In the genomic region with DNA sequence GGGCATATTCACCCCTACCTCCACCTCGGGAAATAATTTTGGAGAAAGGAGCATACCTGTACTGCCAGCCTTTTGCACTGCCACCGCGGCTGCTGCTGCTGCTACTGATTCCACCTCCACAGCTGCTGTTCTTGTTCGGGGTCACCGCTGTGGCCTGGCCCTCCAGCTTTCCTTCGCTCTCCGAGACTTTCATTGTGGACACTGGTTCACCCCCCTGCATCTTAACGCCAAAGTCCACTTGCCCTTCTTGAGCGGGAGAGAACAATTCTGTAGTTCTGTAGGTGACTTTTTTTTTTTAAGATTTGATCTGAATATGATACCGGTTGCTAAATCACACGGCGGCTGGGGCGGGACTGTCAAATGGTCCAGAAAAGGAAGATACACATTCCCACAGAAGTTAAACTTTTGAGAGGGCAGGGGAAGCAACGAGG, we compare ENCODE assay signal across 8 cellular contexts. TPM values are rescaled to one million over a fixed set of nuclear protein-coding genes. Genes with fewer than 3 reads are reported as not detected.
DNase-seq lines count a peak whose midpoint lies in the region; ATAC-seq and TF ChIP-seq lines count a peak whose summit lies in the region.

No MANE protein-coding gene starts in this region.

- H3K4me1 Mint-ChIP-seq in GM23338 = peaks cover 15% of the 10 kb centered on the region
- peaks cover 40% of the 10 kb centered on the region for H3K4me1 Mint-ChIP-seq in activated T-cell treated with anti-CD3 and anti-CD28 coated beads, Interleukin-2, amount 50 U/mL, for 24 hours (ENCODE audit: low read depth)

- H3K4me2 ChIP-seq in GM23338 = peak overlapping the region; percentile 96

- 0 out of 2 replicates have a peak, but pooled peaks cover 7% of the 10 kb centered on the region for H3F3A ChIP-seq in GM23338 (replicated peaks; ENCODE audit: low read depth)

- no peak for TF ChIP-seq CTCF in GM23338 (conservative IDR thresholded peaks at IDR 0.05; ENCODE audit: low read depth in 2 of 2)
- no peak for TF ChIP-seq CTCF in heart left ventricle (IDR thresholded peaks at IDR 0.05)
- TF ChIP-seq CTCF in gastrocnemius medialis (IDR thresholded peaks at IDR 0.05 in 4 of 5, conservative IDR thresholded peaks at IDR 0.05 in 1 of 5) = no peak

- no peaks in the 10 kb centered on the region for H3K9me3 Mint-ChIP-seq in GM23338
- H3K9me3 Mint-ChIP-seq in activated T-cell treated with anti-CD3 and anti-CD28 coated beads, Interleukin-2, amount 50 U/mL, for 24 hours = no peaks in the 10 kb centered on the region

- H3K36me3 ChIP-seq in GM23338 (ENCODE audit: insufficient read depth) (peaks cover 3% of the 10 kb centered on the region; the same call in 1 of the 2 replicates), heart left ventricle (no peaks in the 10 kb centered on the region), gastrocnemius medialis (no peaks in the 10 kb centered on the region)

- H3K4me3 Mint-ChIP-seq in GM23338 = peak overlapping the region; percentile 95
- H3K4me3 Mint-ChIP-seq in activated T-cell treated with anti-CD3 and anti-CD28 coated beads, Interleukin-2, amount 50 U/mL, for 24 hours = peak overlapping the region; percentile 88

- peaks cover 2% of the 10 kb centered on the region for H3K27me3 Mint-ChIP-seq in GM23338 (ENCODE audit: insufficient read depth, low read depth, poor library complexity)
- no peaks in the 10 kb centered on the region for H3K27me3 Mint-ChIP-seq in activated T-cell treated with anti-CD3 and anti-CD28 coated beads, Interleukin-2, amount 50 U/mL, for 24 hours

- H3K36me3 Mint-ChIP-seq in GM23338 (ENCODE audit: low read depth) = peaks cover 17% of the 10 kb centered on the region
- H3K36me3 Mint-ChIP-seq in activated T-cell treated with anti-CD3 and anti-CD28 coated beads, Interleukin-2, amount 50 U/mL, for 24 hours (ENCODE audit: low read depth) = peaks cover 21% of the 10 kb centered on the region

- H4K20me1 ChIP-seq in GM23338 (replicated peaks; ENCODE audit: insufficient read depth) = no peaks in the 10 kb centered on the region

- CTCF ChIA-PET in HEK293T (lab: Yijun Ruan, JAX) = interaction anchor here (1.3 kb wide), 1 partner anchor 9 kb away, joined by 4 read pairs; no protein-coding TSS in a partner anchor

- WGBS in heart left ventricle, 4 donors = 0 to 1% (median 0%) methylated on average over 14 of the region's 14 CpGs

- DNase-seq in ACHN = peak; percentile 25
- DNase-seq in GM23338 (ENCODE audit: low spot score) = peak; percentile 17
- DNase-seq in activated T-cell treated with anti-CD3 and anti-CD28 coated beads, Interleukin-2, amount 50 U/mL, for 24 hours = peak; percentile 34
- DNase-seq in heart left ventricle = peak in 2 of 5 donors; percentile 16 to 40
- peak in 1 of 2 donors; percentile 26 for DNase-seq in gastrocnemius medialis
- DNase-seq in HEK293T (ENCODE audit: extremely low spot score) = no peak

- in situ Hi-C loops in ACHN (cut with HindIII; ENCODE audit: low pct_ligation_motif_present, low pct_unique_long_range_greater_than_20kb, low sequenced_read_pairs) (no loop called here), gastrocnemius medialis (cut with MboI; ENCODE audit: low sequenced_read_pairs in 4 of 4) (loop anchor here in 1 of 4 donors (5.0 kb wide), 1 partner anchor 53 kb away; no protein-coding TSS in a partner anchor)

- peak; percentile 2; the same call in 2 of the 3 replicates for ATAC-seq in GM23338
- no peak for ATAC-seq in heart left ventricle
- ATAC-seq in gastrocnemius medialis = peak; percentile 32 to 35
- ATAC-seq in GM21381 (IDR thresholded peaks at IDR 0.05; ENCODE audit: unreplicated experiment) = no peak
- ATAC-seq in GM18907 (IDR thresholded peaks at IDR 0.05; ENCODE audit: unreplicated experiment) = no peak

- H3K27me3 ChIP-seq in GM23338 (ENCODE audit: insufficient read depth) (no peaks in the 10 kb centered on the region), heart left ventricle (no peaks in the 10 kb centered on the region), gastrocnemius medialis (no peaks in the 10 kb centered on the region)

- H3K9me2 ChIP-seq in GM23338 (ENCODE audit: insufficient read depth) = no peaks in the 10 kb centered on the region

- H3K9me3 ChIP-seq in heart left ventricle = no peaks in the 10 kb centered on the region
- H3K9me3 ChIP-seq in gastrocnemius medialis = no peaks in the 10 kb centered on the region

- POLR2A ChIA-PET in HEK293T (lab: Yijun Ruan, JAX) = no interaction called here

- peak overlapping the region; percentile 89 for H3K27ac Mint-ChIP-seq in GM23338
- peak overlapping the region; percentile 96 for H3K27ac Mint-ChIP-seq in activated T-cell treated with anti-CD3 and anti-CD28 coated beads, Interleukin-2, amount 50 U/mL, for 24 hours

- H2AFZ ChIP-seq in GM23338 = peak overlapping the region; percentile 91

- TF ChIP-seq POLR2A in heart left ventricle (IDR thresholded peaks at IDR 0.05) (no peak), gastrocnemius medialis (IDR thresholded peaks at IDR 0.05) (no peak)

- peak overlapping the region; percentile 93 for H3K4me3 ChIP-seq in GM23338
- H3K4me3 ChIP-seq in heart left ventricle = peak overlapping the region; percentile 55 to 94 (median 77)
- peak overlapping the region; percentile 71 to 89 (median 84) for H3K4me3 ChIP-seq in gastrocnemius medialis

- H3K27ac ChIP-seq in GM23338 (ENCODE audit: low read depth) (peak overlapping the region; percentile 95), heart left ventricle (peak overlapping the region; percentile 84 to 99 (median 96)), gastrocnemius medialis (peak overlapping the region; percentile 91 to 98 (median 94))

- intact Hi-C loops in heart left ventricle (cut with DNase I) (loop anchor here in 1 of 10 donors (1.0 kb wide), 1 partner anchor 28 kb away; no protein-coding TSS in a partner anchor), gastrocnemius medialis (cut with DNase I; ENCODE audit: low total_unique reads) (loop anchor here (1.0 to 2.0 kb wide), 2 partner anchors 28 to 50 kb away; no protein-coding TSS in a partner anchor)

- H3K4me1 ChIP-seq in GM23338 (ENCODE audit: insufficient read depth) (0 out of 2 replicates have a peak, but pooled peaks cover 7% of the 10 kb centered on the region), heart left ventricle (peaks cover 3 to 49% (median 31%) of the 10 kb centered on the region in 12 donors), gastrocnemius medialis (peaks cover 29 to 43% of the 10 kb centered on the region in 2 donors)

- H3K79me2 ChIP-seq in GM23338 (replicated peaks; ENCODE audit: insufficient read depth) = peaks cover 52% of the 10 kb centered on the region

TF ChIP-seq in GM23338, 12 proteins besides CTCF, POLR2A, EP300 and RAD21 (continues in another document):
- TF ChIP-seq NANOG (IDR thresholded peaks at IDR 0.05; ENCODE audit: borderline replicate concordance) = no peak
- TF ChIP-seq, protein P1, sequence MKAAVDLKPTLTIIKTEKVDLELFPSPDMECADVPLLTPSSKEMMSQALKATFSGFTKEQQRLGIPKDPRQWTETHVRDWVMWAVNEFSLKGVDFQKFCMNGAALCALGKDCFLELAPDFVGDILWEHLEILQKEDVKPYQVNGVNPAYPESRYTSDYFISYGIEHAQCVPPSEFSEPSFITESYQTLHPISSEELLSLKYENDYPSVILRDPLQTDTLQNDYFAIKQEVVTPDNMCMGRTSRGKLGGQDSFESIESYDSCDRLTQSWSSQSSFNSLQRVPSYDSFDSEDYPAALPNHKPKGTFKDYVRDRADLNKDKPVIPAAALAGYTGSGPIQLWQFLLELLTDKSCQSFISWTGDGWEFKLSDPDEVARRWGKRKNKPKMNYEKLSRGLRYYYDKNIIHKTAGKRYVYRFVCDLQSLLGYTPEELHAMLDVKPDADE (IDR thresholded peaks at IDR 0.05) = no peak

TF ChIP-seq in HEK293T, 16 proteins besides CTCF, POLR2A, EP300 and RAD21:
- TF ChIP-seq SUZ12 (IDR thresholded peaks at IDR 0.05) (no peak), ZNF384 (IDR thresholded peaks at IDR 0.05) (no peak), LEF1 (IDR thresholded peaks at IDR 0.05; ENCODE audit: borderline replicate concordance) (no peak), TARDBP (IDR thresholded peaks at IDR 0.05) (no peak)

RNA-seq across cellular contexts. Expression of a gene that starts 0.7 kb away (rescaled TPM):
- 16.7 and 17.2 TPM in 2 replicates for total RNA-seq in GM23338 (2014; rRNA removed; shearing (Covaris generic))
- polyA plus RNA-seq in GM23338 (2016; fragmentation: Nextera tagmentation; extraction: Ambion mirVana) (9.3 and 9.5 TPM in 2 replicates), heart left ventricle (10 to 100 TPM in 1 of 2 donors, 1 to 10 TPM in 1; 5.0 to 11.1 TPM)
- total RNA-seq in heart left ventricle (10 to 100 TPM in 6 of 9 donors, 1 to 10 TPM in 3; 9.0 to 16.7 (median 10.9) TPM), gastrocnemius medialis (100 to 1,000 TPM in 1 of 4 donors, 10 to 100 TPM in 3; 43.3 to 115 (median 78.9) TPM)

Comparison
In these comparisons a context has a peak if more than half of its experiments do, and no peak if none do; other contexts are left out.
1. ATAC-seq: peak in GM23338 (single experiment) and gastrocnemius medialis (2 of 2); none in heart left ventricle (0 of 4), GM21381 (single experiment) and GM18907 (single experiment).
2. Peak in every context shown above with its lines, with median percentiles within 50 percentile points of each other: H3K27ac ChIP-seq and H3K4me3 ChIP-seq.